23 cellular contexts compared by ENCODE assay signal in genomic region chr16:48972236-48972635, GRCh38.
"Had no signal": no experiment of that assay in that cellular context is flagged by ENCODE, and none has a peak within 500 bp of the region (broad histone marks: within the 10 kb centered on the region; RNA-seq: fewer than 3 reads in every experiment).

No MANE protein-coding gene starts in this region.

- H3K27ac Mint-ChIP-seq: dendritic cell treated with granulocyte-macrophage colony-stimulating factor and Interleukin-4, amounts not matched to agents 40 ng/mL and 50 ng/mL, for 4 days; immature natural killer cell; natural killer cell treated with Interleukin-12 subunit alpha and Interleukin-12 subunit beta and Interleukin-15 and Interleukin-18, amount 100 ng/mL, for 72 hours; progenitor cell of endocrine pancreas; stimulated activated effector memory CD8-positive, alpha-beta T cell treated with anti-CD3 and anti-CD28 coated beads, Interleukin-12 subunit alpha, Interleukin-12 subunit beta, amount 100 ng/mL, for 72 hours; type B pancreatic cell had no signal

- H3K4me3 ChIP-seq: left ventricle myocardium inferior, lower lobe of right lung, pancreas, suprapubic skin, thyroid gland had no signal

- H3K36me3 Mint-ChIP-seq: immature natural killer cell; natural killer cell treated with Interleukin-12 subunit alpha and Interleukin-12 subunit beta and Interleukin-15 and Interleukin-18, amount 100 ng/mL, for 72 hours; stimulated activated effector memory CD8-positive, alpha-beta T cell treated with anti-CD3 and anti-CD28 coated beads, Interleukin-12 subunit alpha, Interleukin-12 subunit beta, amount 100 ng/mL, for 72 hours; type B pancreatic cell had no signal

- H3K27me3 Mint-ChIP-seq: dendritic cell treated with granulocyte-macrophage colony-stimulating factor and Interleukin-4, amounts not matched to agents 40 ng/mL and 50 ng/mL, for 4 days; natural killer cell treated with Interleukin-12 subunit alpha and Interleukin-12 subunit beta and Interleukin-15 and Interleukin-18, amount 100 ng/mL, for 72 hours; type B pancreatic cell had no signal

- H3K4me1 ChIP-seq: left ventricle myocardium inferior, lower lobe of right lung, pancreas, suprapubic skin, thyroid gland had no signal

- H3K4me3 Mint-ChIP-seq: dendritic cell treated with granulocyte-macrophage colony-stimulating factor and Interleukin-4, amounts not matched to agents 40 ng/mL and 50 ng/mL, for 4 days; immature natural killer cell; natural killer cell treated with Interleukin-12 subunit alpha and Interleukin-12 subunit beta and Interleukin-15 and Interleukin-18, amount 100 ng/mL, for 72 hours; stimulated activated effector memory CD8-positive, alpha-beta T cell treated with anti-CD3 and anti-CD28 coated beads, Interleukin-12 subunit alpha, Interleukin-12 subunit beta, amount 100 ng/mL, for 72 hours; type B pancreatic cell had no signal

- H3K36me3 ChIP-seq: left ventricle myocardium inferior, lower lobe of right lung, pancreas, suprapubic skin, thyroid gland had no signal

- DNase-seq: erythroblast; immature natural killer cell; kidney; left cardiac atrium; left ventricle myocardium inferior; lower lobe of right lung; mesenchymal stem cell; midbrain; occipital lobe; pancreas; right cardiac atrium; small intestine; stimulated activated CD4-positive, alpha-beta T cell treated with anti-CD3 and anti-CD28 coated beads, Interleukin-4, amount 100 ng/mL, for 1 hour; stimulated activated CD8-positive, alpha-beta memory T cell treated with anti-CD3 and anti-CD28 coated beads, Interleukin-4, amount 100 ng/mL, for 48 hours; stimulated activated naive CD8-positive, alpha-beta T cell treated with anti-CD3 and anti-CD28 coated beads, Interleukin-15, Interleukin-2, amounts not matched to agents 100 U/mL and 50 U/mL, for 24 hours; thyroid gland had no signal

- H3K9me3 ChIP-seq: left ventricle myocardium inferior, lower lobe of right lung, pancreas, suprapubic skin, thyroid gland had no signal

- FAIRE-seq: kidney, pancreas, small intestine had no signal

- H3K27ac ChIP-seq: foreskin keratinocyte, left ventricle myocardium inferior, lower lobe of right lung, pancreas, suprapubic skin, thyroid gland had no signal

- H3K9me3 Mint-ChIP-seq: dendritic cell treated with granulocyte-macrophage colony-stimulating factor and Interleukin-4, amounts not matched to agents 40 ng/mL and 50 ng/mL, for 4 days; natural killer cell treated with Interleukin-12 subunit alpha and Interleukin-12 subunit beta and Interleukin-15 and Interleukin-18, amount 100 ng/mL, for 72 hours; stimulated activated effector memory CD8-positive, alpha-beta T cell treated with anti-CD3 and anti-CD28 coated beads, Interleukin-12 subunit alpha, Interleukin-12 subunit beta, amount 100 ng/mL, for 72 hours; type B pancreatic cell had no signal

- H3K27me3 ChIP-seq: foreskin keratinocyte, pancreas, suprapubic skin, thyroid gland had no signal

- H3K4me1 Mint-ChIP-seq: immature natural killer cell; stimulated activated effector memory CD8-positive, alpha-beta T cell treated with anti-CD3 and anti-CD28 coated beads, Interleukin-12 subunit alpha, Interleukin-12 subunit beta, amount 100 ng/mL, for 72 hours had no signal
